Comparison of ENCODE assay signal across 9 cellular contexts in genomic region chr22:45316796-45317526, GRCh38. TPM values are rescaled to one million over a fixed set of nuclear protein-coding genes. Genes with fewer than 3 reads are reported as not detected.
DNase-seq lines count a peak whose midpoint lies in the region; ATAC-seq and TF ChIP-seq lines count a peak whose summit lies in the region.
"Had no signal": no experiment of that assay in that cellular context is flagged by ENCODE, and none has a peak within 500 bp of the region (broad histone marks: within the 10 kb centered on the region; RNA-seq: fewer than 3 reads in every experiment).

No MANE protein-coding gene starts in this region.

- no peak overlapping the region for H4K91ac ChIP-seq in IMR-90 (ENCODE audit: insufficient read depth, low read depth, low read length)

- in situ Hi-C loops in IMR-90 (cut with MboI; ENCODE audit: low sequenced_read_pairs) = no loop called here

- H4K5ac ChIP-seq in IMR-90 (ENCODE audit: low read depth, low read length) = peak overlapping the region; percentile 32; the same call in 1 of the 2 replicates

- H3K36me3 Mint-ChIP-seq in activated T-helper 17 cell treated with anti-CD3 and anti-CD28 coated beads, Interleukin-2, amount 50 U/mL, for 72 hours (ENCODE audit: low read depth) = peaks cover 38% of the 10 kb centered on the region
- H3K36me3 Mint-ChIP-seq in immature natural killer cell = no peaks in the 10 kb centered on the region
- H3K36me3 Mint-ChIP-seq in stimulated activated effector memory CD8-positive, alpha-beta T cell treated with anti-CD3 and anti-CD28 coated beads, Interleukin-12 subunit alpha, Interleukin-12 subunit beta, amount 100 ng/mL, for 72 hours = peaks cover 26% of the 10 kb centered on the region

- no peaks in the 10 kb centered on the region for H3K9me3 ChIP-seq in IMR-90 (ENCODE audit: control insufficient read depth, insufficient read depth, low read length)

- POLR2A ChIA-PET in IMR-90 (lab: Charles Lee; ENCODE audit: unreplicated experiment) = interaction anchor here (0.7 kb wide), 1 partner anchor 1036 kb away, joined by 3 read pairs; no protein-coding TSS in a partner anchor

- no peak overlapping the region for H2AK9ac ChIP-seq in IMR-90 (replicated peaks; ENCODE audit: low read depth, low read length, poor library complexity)

- DNase-seq in IMR-90 (no peak), immature natural killer cell (no peak), HK-2 (ENCODE audit: unreplicated experiment) (no peak), cortex of kidney (lab: John Stamatoyannopoulos, UW) (no peak), SIG-M5 treated with dmso at 0.1 percent for 504 hours (lab: John Stamatoyannopoulos, UW; ENCODE audit: unreplicated experiment) (no peak)
- no peak for DNase-seq in stimulated activated effector memory CD8-positive, alpha-beta T cell treated with anti-CD3 and anti-CD28 coated beads, Interleukin-12 subunit alpha, Interleukin-12 subunit beta, amount 100 ng/mL, for 72 hours (ENCODE audit: low spot score in 2 of 2)
- DNase-seq: activated gamma-delta T cell had no signal

- BruUV-seq in IMR-90 (replicated peaks; lab: Mats Ljungman, UMichigan) = no TSS peak

- no CpG with 5 or more reads among the region's 9 CpGs for WGBS in IMR-90 (ENCODE audit: extremely low coverage in 2 of 2, insufficient read length in 1 of 2), 2 experiments

- H2BK20ac ChIP-seq in IMR-90 (ENCODE audit: low read depth, low read length) = no peak overlapping the region

- no peak overlapping the region; the same call in 1 of the 2 replicates for H3K27ac ChIP-seq in IMR-90 (ENCODE audit: insufficient read depth, low read length)

- H3K4me2 ChIP-seq in IMR-90 (ENCODE audit: low read depth, low read length) = no peak overlapping the region

- H3K4me3 Mint-ChIP-seq in activated T-helper 17 cell treated with anti-CD3 and anti-CD28 coated beads, Interleukin-2, amount 50 U/mL, for 72 hours = peak overlapping the region; percentile 80
- peak overlapping the region in 1 of 5 donors; percentile 40 for H3K4me3 Mint-ChIP-seq in immature natural killer cell
- H3K4me3 Mint-ChIP-seq in stimulated activated effector memory CD8-positive, alpha-beta T cell treated with anti-CD3 and anti-CD28 coated beads, Interleukin-12 subunit alpha, Interleukin-12 subunit beta, amount 100 ng/mL, for 72 hours = no peak overlapping the region

- no peak overlapping the region for H3K9ac ChIP-seq in IMR-90 (ENCODE audit: low read depth, low read length)

- TF ChIP-seq CTCF in IMR-90 (conservative IDR thresholded peaks at IDR 0.05; ENCODE audit: low read depth, low read length) = no peak

- no peak overlapping the region for H3K4me3 ChIP-seq in IMR-90 (ENCODE audit: insufficient read depth, low read depth, low read length)

- peak overlapping the region; percentile 62; the same call in 1 of the 2 replicates for H2AK5ac ChIP-seq in IMR-90 (ENCODE audit: low read depth, low read length)

- peaks cover 21 to 79% of the 10 kb centered on the region in 2 experiments for H3K79me1 ChIP-seq in IMR-90 (ENCODE audit: low read depth in 1 of 2, low read length in 2 of 2)

- H2BK120ac ChIP-seq in IMR-90 (ENCODE audit: low read depth, low read length) = no peak overlapping the region

- peaks cover 17% of the 10 kb centered on the region; the same call in 1 of the 2 replicates for H4K20me1 ChIP-seq in IMR-90 (ENCODE audit: insufficient read depth, low read length)

- no peak overlapping the region for H2BK5ac ChIP-seq in IMR-90 (ENCODE audit: low read depth, low read length, poor library complexity, severe bottlenecking)

- TF ChIP-seq RAD21 in IMR-90 (IDR thresholded peaks at IDR 0.05; ENCODE audit: low read length) = no peak

- no peak overlapping the region for H2AFZ ChIP-seq in IMR-90 (replicated peaks; ENCODE audit: low read length, poor library complexity)

- H3K4me1 Mint-ChIP-seq in activated T-helper 17 cell treated with anti-CD3 and anti-CD28 coated beads, Interleukin-2, amount 50 U/mL, for 72 hours = peaks cover 41% of the 10 kb centered on the region
- H3K4me1 Mint-ChIP-seq in immature natural killer cell = peaks cover 29 to 34% of the 10 kb centered on the region in 2 donors
- H3K4me1 Mint-ChIP-seq in stimulated activated effector memory CD8-positive, alpha-beta T cell treated with anti-CD3 and anti-CD28 coated beads, Interleukin-12 subunit alpha, Interleukin-12 subunit beta, amount 100 ng/mL, for 72 hours = peaks cover 66% of the 10 kb centered on the region

- no peaks in the 10 kb centered on the region for H3K36me3 ChIP-seq in IMR-90 (ENCODE audit: control insufficient read depth, insufficient read depth, low read length)

- no peak overlapping the region for H3K56ac ChIP-seq in IMR-90 (ENCODE audit: extremely low read depth, insufficient read depth, low read length)

- H3K27ac Mint-ChIP-seq in activated T-helper 17 cell treated with anti-CD3 and anti-CD28 coated beads, Interleukin-2, amount 50 U/mL, for 72 hours = peak overlapping the region; percentile 98
- peak overlapping the region; percentile 28 to 99 (median 98) for H3K27ac Mint-ChIP-seq in immature natural killer cell
- peak overlapping the region; percentile 98 for H3K27ac Mint-ChIP-seq in stimulated activated effector memory CD8-positive, alpha-beta T cell treated with anti-CD3 and anti-CD28 coated beads, Interleukin-12 subunit alpha, Interleukin-12 subunit beta, amount 100 ng/mL, for 72 hours

- intact Hi-C loops in IMR-90 (cut with micrococcal nuclease) = loop anchor here (1.0 kb wide), 1 partner anchor 118 kb away; no protein-coding TSS in a partner anchor

- H3K23ac ChIP-seq in IMR-90 (ENCODE audit: low read depth, low read length) = no peak overlapping the region

- no peaks in the 10 kb centered on the region for H3K9me3 Mint-ChIP-seq in activated T-helper 17 cell treated with anti-CD3 and anti-CD28 coated beads, Interleukin-2, amount 50 U/mL, for 72 hours
- H3K9me3 Mint-ChIP-seq in immature natural killer cell = no peaks in the 10 kb centered on the region
- H3K9me3 Mint-ChIP-seq in stimulated activated effector memory CD8-positive, alpha-beta T cell treated with anti-CD3 and anti-CD28 coated beads, Interleukin-12 subunit alpha, Interleukin-12 subunit beta, amount 100 ng/mL, for 72 hours = no peaks in the 10 kb centered on the region

- ATAC-seq in IMR-90 (ENCODE audit: low read depth) = no peak
- no peak for ATAC-seq in activated T-helper 17 cell treated with anti-CD3 and anti-CD28 coated beads, Interleukin-2, amount 50 U/mL, for 72 hours (replicated peaks)
- ATAC-seq in stimulated activated effector memory CD8-positive, alpha-beta T cell treated with anti-CD3 and anti-CD28 coated beads, Interleukin-12 subunit alpha, Interleukin-12 subunit beta, amount 100 ng/mL, for 72 hours = no peak

- peaks cover 22% of the 10 kb centered on the region for H3K4me1 ChIP-seq in IMR-90 (ENCODE audit: control insufficient read depth, insufficient read depth, low read length)

- no peaks in the 10 kb centered on the region for H3K27me3 Mint-ChIP-seq in activated T-helper 17 cell treated with anti-CD3 and anti-CD28 coated beads, Interleukin-2, amount 50 U/mL, for 72 hours
- H3K27me3 Mint-ChIP-seq in immature natural killer cell (ENCODE audit: low read depth in 3 of 3) = peaks cover 6 to 18% (median 11%) of the 10 kb centered on the region in 3 donors

- H3K27me3 ChIP-seq in IMR-90 (ENCODE audit: control insufficient read depth, insufficient read depth, low read length) = no peaks in the 10 kb centered on the region

- no peak for TF ChIP-seq POLR2A in IMR-90 (IDR thresholded peaks at IDR 0.05; ENCODE audit: low read depth, low read length)

- H4K8ac ChIP-seq in IMR-90 (ENCODE audit: low read depth in 2 of 2, low read length in 2 of 2) = no peak overlapping the region

- no peak overlapping the region for H3K14ac ChIP-seq in IMR-90 (replicated peaks; ENCODE audit: low read depth, low read length)

- H3K9me1 ChIP-seq in IMR-90 (ENCODE audit: insufficient read depth, low read length) = peaks cover 23% of the 10 kb centered on the region

- 0 out of 2 replicates have a peak overlapping the region, but pooled peaks have one; percentile 7 for H3K4ac ChIP-seq in IMR-90 (ENCODE audit: low read depth, low read length)

- CTCF ChIA-PET in IMR-90 (lab: Yijun Ruan, JAX) = interaction anchor here (0.6 kb wide), 1 partner anchor 362 kb away, joined by 3 read pairs; no protein-coding TSS in a partner anchor

- no peak overlapping the region for H2BK15ac ChIP-seq in IMR-90 (ENCODE audit: low read depth, low read length)

- dilution Hi-C loops in IMR-90 (cut with HindIII; ENCODE audit: low sequenced_read_pairs, unreplicated experiment) = no loop called here

- H3K18ac ChIP-seq in IMR-90 (ENCODE audit: low read depth, low read length) = no peak overlapping the region

TF ChIP-seq in IMR-90, 13 proteins besides CTCF, POLR2A, EP300 and RAD21:
- no peak for TF ChIP-seq SMC3 (IDR thresholded peaks at IDR 0.05; ENCODE audit: low read depth, low read length)
- TF ChIP-seq NFE2L2 (IDR thresholded peaks at IDR 0.05; ENCODE audit: low read depth, low read length) = no peak
- TF ChIP-seq FOS (IDR thresholded peaks at IDR 0.05; ENCODE audit: low read depth, low read length) = no peak
- TF ChIP-seq CEBPB (IDR thresholded peaks at IDR 0.05; ENCODE audit: low read depth, low read length) = 0 out of 2 replicates have a peak, but pooled peaks have one; percentile 9

RNA-seq across cellular contexts. Expression of gene FAM118A, which starts 7.2 kb away (rescaled TPM):
- total RNA-seq in IMR-90 (2012; rRNA removed) = 15.8 and 20.6 TPM in 2 replicates
- polyA plus RNA-seq in IMR-90 (2012; rRNA removed) (83.4 and 95.6 TPM in 2 replicates), immature natural killer cell (10 to 100 TPM; 10.6 to 33.9 (median 14.7) TPM)
- 27.4 and 66.8 TPM in 2 replicates for polyA plus RNA-seq in IMR-90 (2012; cell fraction: cytosol; rRNA removed)
- 778 and 1,218 TPM in 2 replicates for polyA plus RNA-seq in IMR-90 (2012; cell fraction: nucleus; rRNA removed; ENCODE audit: low replicate concordance)
- 10 to 100 TPM; 64.3 to 99.4 TPM for total RNA-seq in activated T-helper 17 cell treated with anti-CD3 and anti-CD28 coated beads, Interleukin-2, amount 50 U/mL, for 72 hours

RNA-seq across cellular contexts. Expression of gene UPK3A, which starts 32.2 kb away (rescaled TPM):
- not detected in 2 replicates for total RNA-seq in IMR-90 (2012; rRNA removed)
- not detected in 2 replicates for polyA plus RNA-seq in IMR-90 (2012; rRNA removed)
- polyA plus RNA-seq in IMR-90 (2012; cell fraction: cytosol; rRNA removed) = not detected in 2 replicates
- polyA plus RNA-seq in IMR-90 (2012; cell fraction: nucleus; rRNA removed; ENCODE audit: low replicate concordance) = not detected in 2 replicates
- not detected for total RNA-seq in activated T-helper 17 cell treated with anti-CD3 and anti-CD28 coated beads, Interleukin-2, amount 50 U/mL, for 72 hours
- polyA plus RNA-seq in immature natural killer cell = 1 to 10 TPM in 2 of 3 donors, not detected in 1; 2.7 to 6.4 TPM
- total RNA-seq: RPMI7951 had no signal
